In genomic region chr3:53219897-53220483, GRCh38 we compare ENCODE assay signal across 7 cellular contexts. TPM values are rescaled to one million over a fixed set of nuclear protein-coding genes. Genes with fewer than 3 reads are reported as not detected.
A peak's percentile ranks its signal among the peaks of the same experiment; 100 is the strongest.
DNase-seq lines count a peak whose midpoint lies in the region; ATAC-seq, FAIRE-seq and TF ChIP-seq lines count a peak whose summit lies in the region.

No MANE protein-coding gene starts in this region.

- H3K4me3 ChIP-seq in cardiac fibroblast (replicated peaks in 1 of 2; ENCODE audit: low read depth in 2 of 2, low read length in 2 of 2) (no peak overlapping the region), kidney epithelial cell (ENCODE audit: low read depth, low read length) (no peak overlapping the region)

- peak; percentile 93 for FAIRE-seq in GM12892 (lab: Jason Lieb, UNC)

- no peak for TF ChIP-seq POLR2A in GM12892 (IDR thresholded peaks at IDR 0.05; ENCODE audit: low read depth, low read length)

- TF ChIP-seq CTCF in cardiac fibroblast (IDR thresholded peaks at IDR 0.05; ENCODE audit: low read depth, low read length) (peak; percentile 98), kidney epithelial cell (IDR thresholded peaks at IDR 0.05; ENCODE audit: insufficient read depth, low read length, poor library complexity, severe bottlenecking) (peak; percentile 95)

- DNase-seq in GM12892 (ENCODE audit: insufficient read length) (peak; percentile 68), NCI-H2196 (lab: John Stamatoyannopoulos, UW; ENCODE audit: unreplicated experiment) (peak; percentile 68), cardiac fibroblast (ENCODE audit: low read depth in 2 of 2) (peak; percentile 82 to 85), kidney epithelial cell (ENCODE audit: low read depth) (peak; percentile 29)
- peak; percentile 46 to 61 (median 56) for DNase-seq in activated CD4-positive, CD25-positive, alpha-beta regulatory T cell (lab: John Stamatoyannopoulos, UW)
- DNase-seq in stimulated activated CD4-positive, alpha-beta T cell treated with anti-CD3 and anti-CD28 coated beads, Interleukin-2, amount 100 ng/mL, for 48 hours = peak; percentile 80 to 87

- no peaks in the 10 kb centered on the region for H3K27me3 ChIP-seq in kidney epithelial cell (ENCODE audit: control insufficient read depth, insufficient read depth, low read length)

- ATAC-seq in HG02938 (IDR thresholded peaks at IDR 0.05; ENCODE audit: unreplicated experiment) = peak; percentile 64

- H3K36me3 ChIP-seq in kidney epithelial cell (ENCODE audit: control insufficient read depth, insufficient read depth, low read length) = peaks cover 2% of the 10 kb centered on the region

RNA-seq across cellular contexts. Expression of gene TKT, which starts 35.8 kb away (rescaled TPM):
- 126 TPM for polyA plus RNA-seq in GM12892 (2012; ENCODE audit: missing spikeins)
- 368 and 373 TPM in 2 replicates for total RNA-seq in kidney epithelial cell

RNA-seq across cellular contexts. Expression of gene PRKCD, which starts 59.0 kb away (rescaled TPM):
- 46.9 TPM for polyA plus RNA-seq in GM12892 (2012; ENCODE audit: missing spikeins)
- total RNA-seq in kidney epithelial cell = 6.9 and 10.1 TPM in 2 replicates

Comparison
In these comparisons a context has a peak if more than half of its experiments do, and no peak if none do; other contexts are left out.
1. DNase-seq: peak in every context shown above with its lines; median percentile 84 in cardiac fibroblast; 84 in stimulated activated CD4-positive, alpha-beta T cell treated with anti-CD3 and anti-CD28 coated beads, Interleukin-2, amount 100 ng/mL, for 48 hours; 68 in GM12892; 68 in NCI-H2196; 56 in activated CD4-positive, CD25-positive, alpha-beta regulatory T cell; 29 in kidney epithelial cell.